In genomic region chr5:172147857-172148256, GRCh38 we compare ENCODE assay signal across 1 cellular context.
TF ChIP-seq lines count a peak whose summit lies in the region.

No MANE protein-coding gene starts in this region.

TF ChIP-seq in WTC11, 78 proteins besides CTCF, POLR2A, EP300 and RAD21 (continued from another document):
- TF ChIP-seq AR (CRISPR knock-in tag; IDR thresholded peaks at IDR 0.05) (no peak), JUN (CRISPR knock-in tag; IDR thresholded peaks at IDR 0.05) (no peak), MLX (CRISPR knock-in tag; IDR thresholded peaks at IDR 0.05) (no peak), SP1 (CRISPR knock-in tag; conservative IDR thresholded peaks at IDR 0.05) (no peak), ZNF317 (CRISPR knock-in tag; IDR thresholded peaks at IDR 0.05; ENCODE audit: borderline replicate concordance, low read depth) (no peak), IRF2 (CRISPR knock-in tag; IDR thresholded peaks at IDR 0.05; ENCODE audit: borderline replicate concordance, low read depth) (no peak), ZMAT4 (CRISPR knock-in tag; IDR thresholded peaks at IDR 0.05) (no peak), ZNF281 (CRISPR knock-in tag; IDR thresholded peaks at IDR 0.05) (no peak), ZNF425 (CRISPR knock-in tag; conservative IDR thresholded peaks at IDR 0.05) (no peak), RELA (CRISPR knock-in tag; IDR thresholded peaks at IDR 0.05; ENCODE audit: borderline replicate concordance) (no peak), SOX15 (CRISPR knock-in tag; IDR thresholded peaks at IDR 0.05) (no peak), NR2C2 (CRISPR knock-in tag; IDR thresholded peaks at IDR 0.05) (no peak), TEAD4 (CRISPR knock-in tag; IDR thresholded peaks at IDR 0.05) (no peak), CREM (CRISPR knock-in tag; IDR thresholded peaks at IDR 0.05) (no peak), STAT6 (CRISPR knock-in tag; conservative IDR thresholded peaks at IDR 0.05; ENCODE audit: low read depth) (no peak), FOXP1 (CRISPR knock-in tag; IDR thresholded peaks at IDR 0.05; ENCODE audit: borderline replicate concordance) (no peak)
